ENCODE assay signal across 8 cellular contexts in the genomic region with DNA sequence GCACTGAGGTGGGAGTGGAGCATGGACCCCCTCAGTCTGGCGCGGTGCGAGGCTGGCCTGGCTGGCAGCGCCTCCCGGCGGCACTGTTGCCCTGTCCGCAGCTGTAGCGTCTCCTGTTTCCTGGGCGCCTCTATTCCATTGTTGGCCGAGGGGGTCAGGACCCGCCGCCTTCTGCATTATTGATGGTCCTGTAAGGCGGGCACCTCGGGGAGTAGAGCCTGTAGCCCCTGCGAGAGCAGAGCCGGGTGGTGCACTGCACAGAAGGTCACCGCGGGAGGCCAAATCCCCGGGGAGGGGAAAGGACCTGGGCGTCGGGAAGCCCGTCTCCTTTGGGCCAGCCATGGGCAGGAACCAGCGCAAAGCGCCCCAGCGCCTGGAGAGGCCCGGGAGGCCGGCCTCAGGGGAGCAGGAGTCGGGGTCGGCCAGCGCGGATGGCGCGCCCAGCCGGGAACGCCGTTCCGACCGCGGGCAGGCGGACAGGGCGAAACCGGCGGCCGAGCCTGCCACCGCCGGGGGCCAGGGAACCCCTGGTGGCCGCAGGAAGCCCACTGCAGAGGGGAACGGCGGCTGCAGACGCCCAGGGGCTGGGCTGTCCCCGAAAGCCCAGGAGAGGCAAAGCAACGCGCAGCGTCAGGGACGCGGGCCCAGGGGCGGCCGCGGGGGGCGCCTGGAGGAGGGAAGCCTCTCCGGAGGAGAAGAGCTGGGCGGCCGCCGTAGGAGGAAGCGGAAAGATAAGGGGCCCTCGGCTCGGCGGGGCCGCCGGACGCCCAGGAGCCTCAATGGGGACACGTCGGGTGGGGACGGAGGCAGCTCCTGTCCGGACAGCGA. TPM values are rescaled to one million over a fixed set of nuclear protein-coding genes. Genes with fewer than 3 reads are reported as not detected.
DNase-seq lines count a peak whose midpoint lies in the region; ATAC-seq and TF ChIP-seq lines count a peak whose summit lies in the region.

A gene (plus strand): TSS at position 83 of the 828 bp plus-strand sequence. CDS start 258 bp downstream, at position 341.

- ATAC-seq in esophagus mucosa, result peak; percentile 27
- ATAC-seq in naive thymus-derived CD8-positive, alpha-beta T cell, result peak; percentile 69

- no peaks in the 10 kb centered on the region for H3K9me3 Mint-ChIP-seq in naive thymus-derived CD8-positive, alpha-beta T cell

- DNase-seq in NCI-H69 (lab: John Stamatoyannopoulos, UW) (peak; percentile 79), activated T-cell treated with anti-CD3 and anti-CD28 coated beads for 4 hours (peak; percentile 44), GM03348 (ENCODE audit: low spot score) (no peak), cerebellar nuclear complex (lab: John Stamatoyannopoulos, UW) (no peak)
- peak; percentile 63 to 85 (median 72) for DNase-seq in naive thymus-derived CD8-positive, alpha-beta T cell
- DNase-seq in stimulated activated naive CD4-positive, alpha-beta T cell treated with Interleukin-2 at 50 U/mL for 16 hours (lab: John Stamatoyannopoulos, UW), result peak; percentile 32

- H3K27ac Mint-ChIP-seq in naive thymus-derived CD8-positive, alpha-beta T cell, result peak within 1 kb of the TSS; percentile 25 to 90 (median 73)

- H3K27me3 Mint-ChIP-seq in naive thymus-derived CD8-positive, alpha-beta T cell, result no peaks in the 10 kb centered on the region

- H3K4me3 ChIP-seq in GM12875 (ENCODE audit: low read depth, low read length), result no peak within 1 kb of the TSS

- peak; percentile 8; the same call in 1 of the 2 replicates for TF ChIP-seq CTCF in GM12875 (IDR thresholded peaks at IDR 0.05; ENCODE audit: borderline replicate concordance, insufficient read depth, low read depth, low read length)

- POLR2A ChIA-PET in naive thymus-derived CD8-positive, alpha-beta T cell (lab: Charles Lee), result interaction anchor here (0.6 to 1.8 kb wide), 22 partner anchors 45 to 379 kb away, joined by 3 to 20 read pairs (median 4); a partner anchor contains a TSS

- peaks cover 3 to 20% (median 12%) of the 10 kb centered on the region in 4 donors for H3K4me1 Mint-ChIP-seq in naive thymus-derived CD8-positive, alpha-beta T cell

- H3K4me3 Mint-ChIP-seq in naive thymus-derived CD8-positive, alpha-beta T cell, result peak within 1 kb of the TSS; percentile 70 to 90 (median 81)

- no peaks in the 10 kb centered on the region for H3K36me3 Mint-ChIP-seq in naive thymus-derived CD8-positive, alpha-beta T cell

RNA-seq across cellular contexts. Expression of the gene that starts here (rescaled TPM):
- 15.6 TPM for total RNA-seq in esophagus mucosa
- total RNA-seq in naive thymus-derived CD8-positive, alpha-beta T cell, result 100 to 1,000 TPM; 412 to 418 TPM
- polyA plus RNA-seq in naive thymus-derived CD8-positive, alpha-beta T cell, result 1 to 10 TPM; 1.9 to 3.2 (median 2.5) TPM

Comparison
In these comparisons a context has a peak if more than half of its experiments do, and no peak if none do; other contexts are left out.
1. RNA of the gene that starts here (total RNA-seq): 412 to 418 TPM in naive thymus-derived CD8-positive, alpha-beta T cell; 15.6 TPM in esophagus mucosa (single experiment); every median in the first group is over 10 times any median in the second.
2. DNase-seq: peak in NCI-H69 (single experiment), activated T-cell treated with anti-CD3 and anti-CD28 coated beads for 4 hours (single experiment), naive thymus-derived CD8-positive, alpha-beta T cell (10 of 10) and stimulated activated naive CD4-positive, alpha-beta T cell treated with Interleukin-2 at 50 U/mL for 16 hours (single experiment); none in GM03348 (single experiment) and cerebellar nuclear complex (0 of 2).